In genomic region chr13:50125306-50125555, GRCh38 we compare ENCODE assay signal across 8 cellular contexts.
DNase-seq lines count a peak whose midpoint lies in the region.

No MANE protein-coding gene starts in this region.

- no peaks in the 10 kb centered on the region for H3K9me3 Mint-ChIP-seq in activated T-cell treated with anti-CD3 and anti-CD28 coated beads, Interleukin-2, amount 50 U/mL, for 24 hours

- H3K9ac ChIP-seq in muscle layer of colon (ENCODE audit: low read length) = peak overlapping the region; percentile 73

- H3K36me3 ChIP-seq in muscle layer of colon (ENCODE audit: insufficient read depth, low read length) = no peaks in the 10 kb centered on the region

- peaks cover 9% of the 10 kb centered on the region for H3K9me3 ChIP-seq in muscle layer of colon (ENCODE audit: low read length)

- peaks cover 5% of the 10 kb centered on the region for H3K36me3 Mint-ChIP-seq in activated T-cell treated with anti-CD3 and anti-CD28 coated beads, Interleukin-2, amount 50 U/mL, for 24 hours (ENCODE audit: low read depth)

- peak overlapping the region; percentile 80 for H3K4me3 Mint-ChIP-seq in activated T-cell treated with anti-CD3 and anti-CD28 coated beads, Interleukin-2, amount 50 U/mL, for 24 hours

- peaks cover 46% of the 10 kb centered on the region for H3K4me1 ChIP-seq in muscle layer of colon (ENCODE audit: insufficient read depth, low read length)

- peak overlapping the region; percentile 83 for H3K4me3 ChIP-seq in Jurkat, Clone E6-1 (ENCODE audit: low read length)
- H3K4me3 ChIP-seq in muscle layer of colon (ENCODE audit: low read depth in 1 of 2, low read length in 2 of 2) = peak overlapping the region; percentile 86 to 92

- peak overlapping the region; percentile 99 for H3K27ac ChIP-seq in cingulate gyrus (ENCODE audit: low read depth, low read length)
- peak overlapping the region; percentile 99 for H3K27ac ChIP-seq in muscle layer of colon (ENCODE audit: low read depth, low read length)

- H3K27ac Mint-ChIP-seq in activated T-cell treated with anti-CD3 and anti-CD28 coated beads, Interleukin-2, amount 50 U/mL, for 24 hours = peak overlapping the region; percentile 63

- H3K27me3 Mint-ChIP-seq in activated T-cell treated with anti-CD3 and anti-CD28 coated beads, Interleukin-2, amount 50 U/mL, for 24 hours = peaks cover 39% of the 10 kb centered on the region

- H3K4me1 Mint-ChIP-seq in activated T-cell treated with anti-CD3 and anti-CD28 coated beads, Interleukin-2, amount 50 U/mL, for 24 hours (ENCODE audit: low read depth) = peaks cover 71% of the 10 kb centered on the region

- no peak for DNase-seq in activated T-cell treated with anti-CD3 and anti-CD28 coated beads, Interleukin-2, amount 50 U/mL, for 24 hours
- DNase-seq in activated T-cell treated with anti-CD3 and anti-CD28 coated beads, Interleukin-2, amount 50 U/mL, for 48 hours = no peak
- no peak for DNase-seq in Jurkat, Clone E6-1 (ENCODE audit: low read depth, low spot score)
- DNase-seq in KG1 (lab: John Stamatoyannopoulos, UW) = no peak
- DNase-seq in medulla oblongata (ENCODE audit: extremely low spot score) = no peak
- DNase-seq in SIG-M5 (lab: John Stamatoyannopoulos, UW) = no peak

- peaks cover 37 to 38% of the 10 kb centered on the region in 2 donors for H3K27me3 ChIP-seq in muscle layer of colon (ENCODE audit: control insufficient read depth in 1 of 2, insufficient read depth in 2 of 2, low read length in 2 of 2)
